ENCODE assay signal across 11 cellular contexts in genomic region chr2:69381337-69381737, GRCh38.
DNase-seq lines count a peak whose midpoint lies in the region; ATAC-seq and TF ChIP-seq lines count a peak whose summit lies in the region.
"Had no signal": no experiment of that assay in that cellular context is flagged by ENCODE, and none has a peak within 500 bp of the region (broad histone marks: within the 10 kb centered on the region; RNA-seq: fewer than 3 reads in every experiment).

No MANE protein-coding gene starts in this region.

- no peak overlapping the region for H3K4me3 Mint-ChIP-seq in stimulated activated effector memory CD8-positive, alpha-beta T cell treated with anti-CD3 and anti-CD28 coated beads, Interleukin-12 subunit alpha, Interleukin-12 subunit beta, amount 100 ng/mL, for 72 hours

- DNase-seq in activated CD4-positive, alpha-beta T cell treated with anti-CD3 and anti-CD28 coated beads, Interleukin-2, amount 50 U/mL, for 48 hours, result peak; percentile 16 to 29
- no peak for DNase-seq in activated CD4-positive, alpha-beta T cell treated with anti-CD3 and anti-CD28 coated beads for 1 hour
- DNase-seq in MV-4-11 (lab: John Stamatoyannopoulos, UW) (peak; percentile 46), choroid plexus epithelial cell (ENCODE audit: low read depth) (peak; percentile 55), AG20443 (ENCODE audit: low spot score) (no peak)
- no peak for DNase-seq in stimulated activated effector memory CD8-positive, alpha-beta T cell treated with anti-CD3 and anti-CD28 coated beads, Interleukin-12 subunit alpha, Interleukin-12 subunit beta, amount 100 ng/mL, for 72 hours (ENCODE audit: low spot score in 2 of 2)
- DNase-seq: activated CD8-positive, alpha-beta memory T cell treated with anti-CD3 and anti-CD28 coated beads, Interleukin-2, amount 50 U/mL, for 48 hours; NCI-H2107; ovary had no signal

- H3K9me3 Mint-ChIP-seq in stimulated activated effector memory CD8-positive, alpha-beta T cell treated with anti-CD3 and anti-CD28 coated beads, Interleukin-12 subunit alpha, Interleukin-12 subunit beta, amount 100 ng/mL, for 72 hours, result no peaks in the 10 kb centered on the region

- TF ChIP-seq CTCF in choroid plexus epithelial cell (conservative IDR thresholded peaks at IDR 0.05; ENCODE audit: low read depth, low read length), result no peak

- peak; percentile 87 for ATAC-seq in stimulated activated effector memory CD8-positive, alpha-beta T cell treated with anti-CD3 and anti-CD28 coated beads, Interleukin-12 subunit alpha, Interleukin-12 subunit beta, amount 100 ng/mL, for 72 hours
- ATAC-seq in HG03196 (IDR thresholded peaks at IDR 0.05; ENCODE audit: unreplicated experiment), result no peak
- no peak for ATAC-seq in HG02852 (IDR thresholded peaks at IDR 0.05; ENCODE audit: unreplicated experiment)

- peaks cover 22% of the 10 kb centered on the region for H3K36me3 Mint-ChIP-seq in stimulated activated effector memory CD8-positive, alpha-beta T cell treated with anti-CD3 and anti-CD28 coated beads, Interleukin-12 subunit alpha, Interleukin-12 subunit beta, amount 100 ng/mL, for 72 hours

- peak overlapping the region; percentile 86 for H3K27ac Mint-ChIP-seq in stimulated activated effector memory CD8-positive, alpha-beta T cell treated with anti-CD3 and anti-CD28 coated beads, Interleukin-12 subunit alpha, Interleukin-12 subunit beta, amount 100 ng/mL, for 72 hours

- peaks cover 29% of the 10 kb centered on the region for H3K4me1 Mint-ChIP-seq in stimulated activated effector memory CD8-positive, alpha-beta T cell treated with anti-CD3 and anti-CD28 coated beads, Interleukin-12 subunit alpha, Interleukin-12 subunit beta, amount 100 ng/mL, for 72 hours

- H3K4me3 ChIP-seq in choroid plexus epithelial cell (ENCODE audit: low read depth, low read length), result no peak overlapping the region
- H3K4me3 ChIP-seq: ovary had no signal

Comparison
In these comparisons a context has a peak if more than half of its experiments do, and no peak if none do; other contexts are left out.
1. DNase-seq: peak in activated CD4-positive, alpha-beta T cell treated with anti-CD3 and anti-CD28 coated beads, Interleukin-2, amount 50 U/mL, for 48 hours (2 of 2), MV-4-11 (single experiment) and choroid plexus epithelial cell (single experiment); none in activated CD4-positive, alpha-beta T cell treated with anti-CD3 and anti-CD28 coated beads for 1 hour (single experiment), stimulated activated effector memory CD8-positive, alpha-beta T cell treated with anti-CD3 and anti-CD28 coated beads, Interleukin-12 subunit alpha, Interleukin-12 subunit beta, amount 100 ng/mL, for 72 hours (0 of 2) and AG20443 (single experiment).